Comparison of ENCODE assay signal across 7 cellular contexts in the genomic region with DNA sequence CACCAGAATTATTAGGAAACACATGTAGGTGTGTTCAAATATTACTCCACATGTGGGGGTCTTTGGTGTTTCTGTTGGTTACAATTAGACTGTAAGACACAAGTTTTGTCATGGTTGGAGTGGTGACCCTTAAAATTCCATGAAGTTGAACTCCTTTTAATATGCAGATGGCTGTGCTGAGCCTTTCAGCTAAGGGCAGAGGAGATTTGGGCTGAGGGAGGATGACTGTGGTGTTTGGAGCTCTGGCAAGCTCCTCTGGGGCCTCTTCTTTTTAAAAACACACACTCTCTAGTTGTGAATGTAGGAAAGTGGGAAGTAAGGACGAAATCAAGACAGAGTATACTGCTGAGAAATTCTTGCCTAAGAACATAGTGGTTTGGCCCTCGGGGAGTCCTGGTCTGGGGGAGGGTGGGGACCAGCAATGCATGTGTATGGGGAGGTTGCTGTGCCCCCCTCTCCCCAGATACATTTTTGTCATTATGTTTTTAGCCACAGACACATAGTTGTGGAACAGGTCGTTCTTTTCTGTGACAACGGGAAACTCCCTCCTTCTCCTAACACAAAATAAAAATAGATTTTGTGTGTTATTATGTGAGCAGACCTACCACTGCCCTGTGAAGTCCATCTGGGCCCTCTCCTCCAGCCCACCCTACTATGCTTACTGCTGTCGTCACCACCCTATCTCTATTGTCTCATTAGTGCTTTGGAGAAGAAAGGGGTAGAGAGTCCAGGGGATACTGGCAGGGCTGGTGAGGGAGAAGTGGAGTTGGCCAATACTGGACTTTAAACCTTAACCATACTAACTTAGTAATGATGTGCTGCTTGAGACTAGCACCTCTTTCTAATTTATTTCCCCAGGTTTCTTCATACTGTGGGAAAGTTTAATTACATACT. TPM values are rescaled to one million over a fixed set of nuclear protein-coding genes. Genes with fewer than 3 reads are reported as not detected.
A peak's percentile ranks its signal among the peaks of the same experiment; 100 is the strongest.
DNase-seq lines count a peak whose midpoint lies in the region; ATAC-seq and TF ChIP-seq lines count a peak whose summit lies in the region.

No MANE protein-coding gene starts in this region.

- ATAC-seq in activated CD8-positive, alpha-beta T cell treated with anti-CD3 and anti-CD28 coated beads for 36 hours, result no peak
- no peak for ATAC-seq in HG03521 (IDR thresholded peaks at IDR 0.05; ENCODE audit: unreplicated experiment)

- POLR2A ChIA-PET in activated CD8-positive, alpha-beta T cell treated with anti-CD3 and anti-CD28 coated beads for 36 hours (lab: Charles Lee), result interaction anchor here (1.1 kb wide), 1 partner anchor 10 kb away, joined by 4 read pairs; the partner anchor contains the start of gene SMARCA2

- TF ChIP-seq CTCF in KMS-11 (conservative IDR thresholded peaks at IDR 0.05; ENCODE audit: low read depth, low read length) (no peak), right atrium auricular region (IDR thresholded peaks at IDR 0.05) (no peak), GM10266 (IDR thresholded peaks at IDR 0.05; ENCODE audit: control insufficient read depth, insufficient read depth, low read depth, missing control alignments) (no peak)
- no peak for TF ChIP-seq CTCF in activated CD8-positive, alpha-beta T cell treated with anti-CD3 and anti-CD28 coated beads for 36 hours (IDR thresholded peaks at IDR 0.05)

- H3K27me3 Mint-ChIP-seq in activated CD8-positive, alpha-beta T cell treated with anti-CD3 and anti-CD28 coated beads for 36 hours, result no peaks in the 10 kb centered on the region

- H3K4me1 ChIP-seq in KMS-11 (ENCODE audit: low read depth, poor library complexity, severe bottlenecking), result peaks cover 93% of the 10 kb centered on the region
- peaks cover 0 to 96% of the 10 kb centered on the region in 2 donors for H3K4me1 ChIP-seq in right atrium auricular region
- peaks cover 25% of the 10 kb centered on the region for H3K4me1 ChIP-seq in stomach smooth muscle (ENCODE audit: control insufficient read depth, insufficient read depth, low read length)
- no peaks in the 10 kb centered on the region for H3K4me1 ChIP-seq in SJCRH30

- H3K9ac ChIP-seq in KMS-11 (no peak overlapping the region), stomach smooth muscle (ENCODE audit: low read length in 2 of 2) (no peak overlapping the region)

- H3K36me3 ChIP-seq in KMS-11 (ENCODE audit: insufficient read depth), result no peaks in the 10 kb centered on the region
- H3K36me3 ChIP-seq in right atrium auricular region, result peaks cover 3% of the 10 kb centered on the region
- no peaks in the 10 kb centered on the region for H3K36me3 ChIP-seq in stomach smooth muscle (ENCODE audit: control insufficient read depth in 2 of 2, insufficient read depth in 2 of 2, low read length in 2 of 2)
- H3K36me3 ChIP-seq in SJCRH30, result no peaks in the 10 kb centered on the region

- H3K9me3 ChIP-seq in right atrium auricular region (no peaks in the 10 kb centered on the region), stomach smooth muscle (ENCODE audit: control insufficient read depth in 2 of 2, low read length in 2 of 2) (no peaks in the 10 kb centered on the region), SJCRH30 (replicated peaks) (no peaks in the 10 kb centered on the region)

- peak overlapping the region; percentile 82 for H3K27ac Mint-ChIP-seq in activated CD8-positive, alpha-beta T cell treated with anti-CD3 and anti-CD28 coated beads for 36 hours

- H3K79me2 ChIP-seq in KMS-11 (ENCODE audit: insufficient read depth, low read depth), result peaks cover 100% of the 10 kb centered on the region

- CTCF ChIA-PET in activated CD8-positive, alpha-beta T cell treated with anti-CD3 and anti-CD28 coated beads for 36 hours (lab: Charles Lee), result interaction anchor here (0.8 to 1.6 kb wide), 3 partner anchors 8 to 1628 kb away, joined by 3 to 5 read pairs (median 3); no protein-coding TSS in a partner anchor

- H3K27ac ChIP-seq in KMS-11 (peak overlapping the region; percentile 13; the same call in 1 of the 2 replicates), right atrium auricular region (peak overlapping the region; percentile 77 to 80), stomach smooth muscle (ENCODE audit: low read length) (peak overlapping the region; percentile 19), SJCRH30 (no peak overlapping the region)

- peaks cover 43% of the 10 kb centered on the region for H4K20me1 ChIP-seq in KMS-11 (ENCODE audit: insufficient read depth)

- no peak overlapping the region for H3K4me3 Mint-ChIP-seq in activated CD8-positive, alpha-beta T cell treated with anti-CD3 and anti-CD28 coated beads for 36 hours

- H3K4me1 Mint-ChIP-seq in activated CD8-positive, alpha-beta T cell treated with anti-CD3 and anti-CD28 coated beads for 36 hours (ENCODE audit: low read depth), result peaks cover 88% of the 10 kb centered on the region

- peaks cover 15% of the 10 kb centered on the region for H3K36me3 Mint-ChIP-seq in activated CD8-positive, alpha-beta T cell treated with anti-CD3 and anti-CD28 coated beads for 36 hours (ENCODE audit: low read depth)

- H3K4me3 ChIP-seq in KMS-11 (IDR thresholded peaks at IDR 0.05; ENCODE audit: insufficient read depth, low read depth, low read length) (no peak overlapping the region), right atrium auricular region (no peak overlapping the region), stomach smooth muscle (ENCODE audit: low read length in 2 of 2) (no peak overlapping the region), SJCRH30 (no peak overlapping the region)

- H3K27me3 ChIP-seq in KMS-11 (ENCODE audit: insufficient read depth, low read depth), result no peaks in the 10 kb centered on the region
- H3K27me3 ChIP-seq in right atrium auricular region, result no peaks in the 10 kb centered on the region
- no peaks in the 10 kb centered on the region for H3K27me3 ChIP-seq in stomach smooth muscle (ENCODE audit: control insufficient read depth in 1 of 2, insufficient read depth in 2 of 2, low read length in 2 of 2)
- H3K27me3 ChIP-seq in SJCRH30, result no peaks in the 10 kb centered on the region

- intact Hi-C loops in activated CD8-positive, alpha-beta T cell treated with anti-CD3 and anti-CD28 coated beads for 36 hours (cut with micrococcal nuclease), result no loop called here

- no peak overlapping the region for H2AFZ ChIP-seq in KMS-11 (ENCODE audit: low read depth)

- H3K9me3 Mint-ChIP-seq in activated CD8-positive, alpha-beta T cell treated with anti-CD3 and anti-CD28 coated beads for 36 hours, result no peaks in the 10 kb centered on the region

- peak overlapping the region; percentile 31 for H3K4me2 ChIP-seq in KMS-11

- no peak for DNase-seq in activated CD8-positive, alpha-beta T cell treated with anti-CD3 and anti-CD28 coated beads for 36 hours
- no peak for DNase-seq in right atrium auricular region (ENCODE audit: low spot score)
- no peak for DNase-seq in GM10266 (ENCODE audit: extremely low spot score)
- DNase-seq in SJCRH30, result no peak

RNA-seq across cellular contexts. Expression of gene SMARCA2, which starts 10.0 kb away (rescaled TPM):
- 10 to 100 TPM; 94.7 to 99.4 TPM for total RNA-seq in activated CD8-positive, alpha-beta T cell treated with anti-CD3 and anti-CD28 coated beads for 36 hours
- total RNA-seq in right atrium auricular region, result 100 to 1,000 TPM in 1 of 2 donors, 10 to 100 TPM in 1; 63.8 to 109 TPM
- total RNA-seq in SJCRH30 (2014; rRNA removed; shearing (Covaris generic)), result 45.1 and 64.7 TPM in 2 replicates
